ENCODE assay signal across 9 cellular contexts in the genomic region with DNA sequence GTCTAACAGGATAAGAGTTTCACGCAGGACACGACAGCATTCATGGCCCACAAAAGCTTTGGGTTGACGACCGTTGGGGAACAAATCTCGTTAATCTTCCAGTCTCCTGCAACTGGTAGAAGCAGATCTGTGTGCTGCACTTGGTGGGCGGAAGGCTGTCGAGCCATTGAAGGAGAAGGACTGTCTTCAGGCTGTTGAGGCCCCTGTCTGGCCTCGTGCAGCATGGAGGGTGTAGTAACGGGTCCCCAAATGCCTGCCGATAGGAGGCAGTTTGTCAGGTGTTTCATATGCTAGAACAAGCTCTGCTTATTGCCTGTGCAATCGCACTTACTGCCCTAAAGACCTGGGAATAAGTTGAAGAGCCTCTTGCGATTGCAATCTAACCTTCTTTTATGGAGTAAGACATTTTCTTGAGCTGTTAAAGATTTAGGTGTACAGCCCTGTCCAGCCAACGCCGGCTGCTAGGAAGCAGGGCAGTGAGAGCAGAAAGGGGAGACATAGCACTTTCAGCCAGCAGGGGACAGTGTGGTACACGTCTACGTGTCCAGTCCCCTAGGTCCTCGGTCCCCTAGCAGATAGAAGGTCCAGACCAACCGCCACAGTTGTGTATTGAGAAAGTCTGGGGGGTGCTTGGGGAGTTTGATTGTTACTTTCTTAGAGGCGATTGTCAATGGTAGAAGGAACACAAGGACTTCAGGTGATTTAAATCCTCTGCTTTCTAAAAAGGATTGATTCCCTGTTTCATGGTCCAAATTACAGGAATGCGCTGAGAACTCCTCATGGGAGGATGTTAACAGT.
A peak's percentile ranks its signal among the peaks of the same experiment; 100 is the strongest.
DNase-seq lines count a peak whose midpoint lies in the region; ATAC-seq, FAIRE-seq and TF ChIP-seq lines count a peak whose summit lies in the region.
"Had no signal": no experiment of that assay in that cellular context is flagged by ENCODE, and none has a peak within 500 bp of the region (broad histone marks: within the 10 kb centered on the region; RNA-seq: fewer than 3 reads in every experiment).

No MANE protein-coding gene starts in this region.

- H3K4me3 ChIP-seq in A549, result no peak overlapping the region
- H3K4me3 ChIP-seq in GM06990 (replicated peaks; ENCODE audit: low read depth, low read length), result no peak overlapping the region
- H3K4me3 ChIP-seq in astrocyte of the cerebellum (ENCODE audit: low read depth, low read length), result no peak overlapping the region
- no peak overlapping the region for H3K4me3 ChIP-seq in stomach
- H3K4me3 ChIP-seq: HAP-1 had no signal

- no peak overlapping the region for H3K4me2 ChIP-seq in A549

- in situ Hi-C loops in astrocyte of the cerebellum (cut with HindIII; ENCODE audit: low sequenced_read_pairs), result loop anchor here (5.0 to 25.0 kb wide), 2 partner anchors 172 to 327 kb away; no protein-coding TSS in a partner anchor

- peak in 1 of 2 experiments; percentile 49; a peak in 2 of 6 replicates for ATAC-seq in A549

- peak; percentile 60 to 67 for TF ChIP-seq RAD21 in A549 (conservative IDR thresholded peaks at IDR 0.05 in 1 of 2, IDR thresholded peaks at IDR 0.05 in 1 of 2)

- H3K4me1 ChIP-seq in A549, result peaks cover 17% of the 10 kb centered on the region
- peaks cover 17 to 42% (median 29%) of the 10 kb centered on the region in 4 donors for H3K4me1 ChIP-seq in stomach
- H3K4me1 ChIP-seq: HAP-1 had no signal

- TF ChIP-seq EP300 in A549 (IDR thresholded peaks at IDR 0.05) (no peak), stomach (IDR thresholded peaks at IDR 0.05) (no peak)

- TF ChIP-seq CTCF in A549 (IDR thresholded peaks at IDR 0.05) (peak; percentile 50), GM06990 (IDR thresholded peaks at IDR 0.05; ENCODE audit: insufficient read depth, low read length, poor library complexity, severe bottlenecking) (peak; percentile 69), astrocyte of the cerebellum (IDR thresholded peaks at IDR 0.05; ENCODE audit: low read depth, low read length, missing control alignments) (peak; percentile 82), stomach (IDR thresholded peaks at IDR 0.05) (peak in 5 of 7 experiments; percentile 48 to 78 (median 73))

- no peaks in the 10 kb centered on the region; the same call in 1 of the 2 replicates for H3K27me3 ChIP-seq in GM06990 (replicated peaks; ENCODE audit: control insufficient read depth, insufficient read depth, low read length)
- H3K27me3 ChIP-seq in stomach, result peaks cover 0 to 5% (median 0%) of the 10 kb centered on the region in 3 donors

- POLR2A ChIA-PET in A549 (lab: Yijun Ruan, JAX), result no interaction called here

- 63% methylated on average over 20 of the region's 20 CpGs for WGBS in A549 (ENCODE audit: missing lambda C conversion rate)
- WGBS in stomach, 5 donors, result 60 to 67% (median 61%) methylated on average over 19 to 20 of the region's 20 CpGs

- H3K27ac ChIP-seq in A549 (no peak overlapping the region), stomach (no peak overlapping the region)

- H3K9me3 ChIP-seq in A549 (no peaks in the 10 kb centered on the region), stomach (no peaks in the 10 kb centered on the region)
- H3K9me3 ChIP-seq: HAP-1 had no signal

- CTCF ChIA-PET in A549 (lab: Yijun Ruan, JAX), result interaction anchor here (0.6 to 11.1 kb wide), 9 partner anchors 11 to 506 kb away, joined by 3 to 189 read pairs (median 17); a partner anchor contains a TSS

- no peak for TF ChIP-seq POLR2A in A549 (IDR thresholded peaks at IDR 0.05; ENCODE audit: low read length)
- TF ChIP-seq POLR2A in stomach (IDR thresholded peaks at IDR 0.05), result no peak

- DNase-seq in A549 (ENCODE audit: low read depth in 1 of 2, low spot score in 1 of 2), result peak; percentile 33 to 48
- DNase-seq in GM06990 (ENCODE audit: extremely low read depth, insufficient read length), result no peak
- DNase-seq in NCI-H748 (lab: John Stamatoyannopoulos, UW; ENCODE audit: unreplicated experiment), result peak; percentile 70
- DNase-seq in astrocyte of the cerebellum (ENCODE audit: low read depth), result no peak
- DNase-seq in inferior parietal cortex (ENCODE audit: extremely low spot score), result peak; percentile 60
- peak; percentile 78 for DNase-seq in stomach
- DNase-seq in SHP77 treated with DMSO at 0.1 percent for 48 hours (lab: John Stamatoyannopoulos, UW), result no peak
- no peak for DNase-seq in NCI-H128 (lab: John Stamatoyannopoulos, UW; ENCODE audit: unreplicated experiment)

- FAIRE-seq in A549 (lab: Jason Lieb, UNC), result no peak

- H3K36me3 ChIP-seq in GM06990 (ENCODE audit: control insufficient read depth, insufficient read depth, low read length), result no peaks in the 10 kb centered on the region
- no peaks in the 10 kb centered on the region for H3K36me3 ChIP-seq in stomach
- H3K36me3 ChIP-seq: HAP-1 had no signal

- intact Hi-C loops in stomach (cut with DNase I; ENCODE audit: low total_unique reads), result loop anchor here (5.0 kb wide), 1 partner anchor 162 kb away; no protein-coding TSS in a partner anchor

TF ChIP-seq in A549, 52 proteins besides CTCF, POLR2A, EP300 and RAD21:
- TF ChIP-seq JUNB (IDR thresholded peaks at IDR 0.05) (no peak), SMC3 (IDR thresholded peaks at IDR 0.05) (peak; percentile 38; the same call in 1 of the 3 replicates)

Comparison
In these comparisons a context has a peak if more than half of its experiments do, and no peak if none do; other contexts are left out.
1. DNase-seq: peak in A549 (2 of 2), NCI-H748 (single experiment), inferior parietal cortex (single experiment) and stomach (single experiment); none in GM06990 (single experiment), astrocyte of the cerebellum (single experiment), SHP77 treated with DMSO at 0.1 percent for 48 hours (single experiment) and NCI-H128 (single experiment).
2. Peak in every context shown above with its lines, with median percentiles within 50 percentile points of each other: CTCF ChIP-seq.